ENCODE assay signal across 2 cellular contexts in genomic region chr7:87899258-87899657, GRCh38.
TF ChIP-seq lines count a peak whose summit lies in the region.

No MANE protein-coding gene starts in this region.

TF ChIP-seq in HepG2, 621 proteins besides CTCF, POLR2A, EP300 and RAD21:
- no peak for TF ChIP-seq SNAPC2 (CRISPR knock-in tag; IDR thresholded peaks at IDR 0.05)
- TF ChIP-seq MAFF (IDR thresholded peaks at IDR 0.05; ENCODE audit: low read depth, low read length), result peak; percentile 86
- no peak for TF ChIP-seq ZBTB34 (CRISPR knock-in tag; IDR thresholded peaks at IDR 0.05)
- TF ChIP-seq DBP (CRISPR knock-in tag; IDR thresholded peaks at IDR 0.05; ENCODE audit: not compliant biosample characterization), result no peak
- TF ChIP-seq MAFK (conservative IDR thresholded peaks at IDR 0.05 in 1 of 2, IDR thresholded peaks at IDR 0.05 in 1 of 2; ENCODE audit: low read length in 2 of 2), result peak; percentile 79 to 92
- no peak for TF ChIP-seq HNRNPLL (IDR thresholded peaks at IDR 0.05; ENCODE audit: low read depth, low read length, poor library complexity, severe bottlenecking)
- TF ChIP-seq GLMP (CRISPR knock-in tag; IDR thresholded peaks at IDR 0.05; ENCODE audit: borderline replicate concordance), result no peak
- TF ChIP-seq NR3C1 (CRISPR knock-in tag; IDR thresholded peaks at IDR 0.05), result no peak

TF ChIP-seq in K562, 482 proteins besides CTCF, POLR2A, EP300 and RAD21:
- TF ChIP-seq MAFF (IDR thresholded peaks at IDR 0.05; ENCODE audit: low read length) (peak; percentile 80), E2F4 (CRISPR knock-in tag; IDR thresholded peaks at IDR 0.05; ENCODE audit: low read depth) (no peak), TCF7 (IDR thresholded peaks at IDR 0.05; ENCODE audit: borderline replicate concordance) (no peak), C11orf30 (IDR thresholded peaks at IDR 0.05; ENCODE audit: low read depth) (peak; percentile 83), MAFG (tag; conservative IDR thresholded peaks at IDR 0.05) (peak; percentile 77), ZNF316 (IDR thresholded peaks at IDR 0.05) (peak; percentile 92), MAFK (IDR thresholded peaks at IDR 0.05; ENCODE audit: low read length) (peak; percentile 79)
TF ChIP-seq in K562: peak in this region for 5.
